Comparison of ENCODE assay signal across 20 cellular contexts in genomic region chr1:228323401-228323800, GRCh38.
DNase-seq lines count a peak whose midpoint lies in the region; ATAC-seq and TF ChIP-seq lines count a peak whose summit lies in the region.
"Had no signal": no experiment of that assay in that cellular context is flagged by ENCODE, and none has a peak within 500 bp of the region (broad histone marks: within the 10 kb centered on the region; RNA-seq: fewer than 3 reads in every experiment).

No MANE protein-coding gene starts in this region.

- peaks cover 83% of the 10 kb centered on the region for H3K36me3 ChIP-seq in left ventricle myocardium inferior
- H3K36me3 ChIP-seq in upper lobe of left lung, result peaks cover 0 to 63% (median 45%) of the 10 kb centered on the region in 4 donors
- no peaks in the 10 kb centered on the region for H3K36me3 ChIP-seq in hepatocyte (replicated peaks; ENCODE audit: insufficient read depth, low read depth)

- no peak for TF ChIP-seq EP300 in upper lobe of left lung (IDR thresholded peaks at IDR 0.05)

- TF ChIP-seq CTCF in left ventricle myocardium inferior (IDR thresholded peaks at IDR 0.05; ENCODE audit: borderline replicate concordance) (no peak), osteocyte (IDR thresholded peaks at IDR 0.05) (no peak), upper lobe of left lung (IDR thresholded peaks at IDR 0.05) (no peak), hepatocyte (IDR thresholded peaks at IDR 0.05; ENCODE audit: poor library complexity) (no peak)

- peaks cover 4% of the 10 kb centered on the region for H3K9me3 Mint-ChIP-seq in osteocyte (ENCODE audit: unreplicated experiment)
- H3K9me3 Mint-ChIP-seq in activated T-cell treated with anti-CD3 and anti-CD28 coated beads, Interleukin-2, amount 50 U/mL, for 24 hours, result no peaks in the 10 kb centered on the region

- no peaks in the 10 kb centered on the region for H3K9me2 ChIP-seq in hepatocyte (replicated peaks; ENCODE audit: insufficient read depth)

- no peaks in the 10 kb centered on the region for H3K27me3 Mint-ChIP-seq in osteocyte (ENCODE audit: unreplicated experiment)
- H3K27me3 Mint-ChIP-seq in activated T-cell treated with anti-CD3 and anti-CD28 coated beads, Interleukin-2, amount 50 U/mL, for 24 hours, result no peaks in the 10 kb centered on the region
- H3K27me3 Mint-ChIP-seq: B cell had no signal

- H3K4me1 Mint-ChIP-seq in osteocyte (ENCODE audit: unreplicated experiment), result no peaks in the 10 kb centered on the region
- no peaks in the 10 kb centered on the region for H3K4me1 Mint-ChIP-seq in activated T-cell treated with anti-CD3 and anti-CD28 coated beads, Interleukin-2, amount 50 U/mL, for 24 hours (ENCODE audit: low read depth)
- H3K4me1 Mint-ChIP-seq: B cell, CD14-positive monocyte had no signal

- intact Hi-C loops in Right ventricle myocardium superior (cut with DNase I), result no loop called here
- intact Hi-C loops in left ventricle myocardium inferior (cut with micrococcal nuclease), result no loop called here

- no peak overlapping the region for H3K4me3 Mint-ChIP-seq in osteocyte (ENCODE audit: unreplicated experiment)
- H3K4me3 Mint-ChIP-seq in activated T-cell treated with anti-CD3 and anti-CD28 coated beads, Interleukin-2, amount 50 U/mL, for 24 hours, result no peak overlapping the region
- H3K4me3 Mint-ChIP-seq: B cell, CD14-positive monocyte had no signal

- H3K36me3 Mint-ChIP-seq in osteocyte (ENCODE audit: unreplicated experiment), result peaks cover 3% of the 10 kb centered on the region
- H3K36me3 Mint-ChIP-seq in activated T-cell treated with anti-CD3 and anti-CD28 coated beads, Interleukin-2, amount 50 U/mL, for 24 hours (ENCODE audit: low read depth), result peaks cover 45% of the 10 kb centered on the region
- H3K36me3 Mint-ChIP-seq: CD14-positive monocyte had no signal

- peaks cover 17% of the 10 kb centered on the region for H3K9me3 ChIP-seq in left ventricle myocardium inferior (replicated peaks)
- peaks cover 0 to 7% (median 6%) of the 10 kb centered on the region in 4 donors for H3K9me3 ChIP-seq in upper lobe of left lung
- H3K9me3 ChIP-seq in hepatocyte (ENCODE audit: low read depth), result no peaks in the 10 kb centered on the region

- H3K4me3 ChIP-seq in left ventricle myocardium inferior (no peak overlapping the region), upper lobe of left lung (no peak overlapping the region), hepatocyte (no peak overlapping the region)
- H3K4me3 ChIP-seq: A549 had no signal

- peaks cover 18% of the 10 kb centered on the region for H3K4me1 ChIP-seq in left ventricle myocardium inferior
- no peaks in the 10 kb centered on the region for H3K4me1 ChIP-seq in upper lobe of left lung
- no peaks in the 10 kb centered on the region for H3K4me1 ChIP-seq in hepatocyte (ENCODE audit: insufficient read depth)
- H3K4me1 ChIP-seq: A549 had no signal

- ATAC-seq in Right ventricle myocardium superior (ENCODE audit: poor library complexity) (no peak), upper lobe of left lung (ENCODE audit: low FRiP score in 2 of 2) (no peak)
- ATAC-seq: A549, HCT116 had no signal

- no peak for TF ChIP-seq POLR2A in upper lobe of left lung (IDR thresholded peaks at IDR 0.05)

- WGBS in upper lobe of left lung, 2 donors, result 90 to 97% methylated on average over 4 to 9 of the region's 9 CpGs
- WGBS in hepatocyte (ENCODE audit: low lambda C conversion rate, missing lambda C conversion rate), result 97% methylated on average over 9 of the region's 9 CpGs

- no peak overlapping the region for H3K27ac ChIP-seq in left ventricle myocardium inferior (replicated peaks)
- no peak overlapping the region for H3K27ac ChIP-seq in upper lobe of left lung
- H3K27ac ChIP-seq in hepatocyte, result no peak overlapping the region
- H3K27ac ChIP-seq: A549 had no signal

- no peak overlapping the region for H3K27ac Mint-ChIP-seq in osteocyte (ENCODE audit: unreplicated experiment)
- H3K27ac Mint-ChIP-seq in activated T-cell treated with anti-CD3 and anti-CD28 coated beads, Interleukin-2, amount 50 U/mL, for 24 hours, result no peak overlapping the region
- H3K27ac Mint-ChIP-seq: B cell, CD14-positive monocyte had no signal

- H3K27me3 ChIP-seq in left ventricle myocardium inferior (ENCODE audit: low read depth), result no peaks in the 10 kb centered on the region
- no peaks in the 10 kb centered on the region for H3K27me3 ChIP-seq in upper lobe of left lung
- no peaks in the 10 kb centered on the region for H3K27me3 ChIP-seq in hepatocyte

- no peaks in the 10 kb centered on the region for H3K79me2 ChIP-seq in hepatocyte

- DNase-seq in Right ventricle myocardium superior (peak; percentile 24), left ventricle myocardium inferior (no peak), islet precursor cell (peak; percentile 36), osteocyte (ENCODE audit: extremely low spot score, unreplicated experiment) (peak; percentile 73), upper lobe of left lung (peak; percentile 15 to 41), hepatocyte (ENCODE audit: low spot score) (no peak)
- no peak for DNase-seq in activated T-cell treated with anti-CD3 and anti-CD28 coated beads, Interleukin-2, amount 50 U/mL, for 24 hours
- no peak for DNase-seq in activated naive CD4-positive, alpha-beta T cell treated with Interleukin-2 at 50 U/mL for 16 hours
- DNase-seq: DMS53, GDM1, Kasumi-1, NCI-H1694 treated with DMSO at 0.1 percent for 48 hours, NCI-H2081 treated with DMSO at 0.1 percent for 48 hours, NCI-H2171 treated with DMSO at 0.1 percent for 48 hours, NCI-H524 treated with DMSO at 0.1 percent for 48 hours, SHP77 had no signal

- H2AFZ ChIP-seq in hepatocyte, result no peak overlapping the region

- H3K4me2 ChIP-seq in hepatocyte, result no peak overlapping the region
- H3K4me2 ChIP-seq: A549 had no signal

- H4K20me1 ChIP-seq in hepatocyte (ENCODE audit: insufficient read depth, poor library complexity, severe bottlenecking), result no peaks in the 10 kb centered on the region

Comparison
In these comparisons a context has a peak if more than half of its experiments do, and no peak if none do; other contexts are left out.
1. DNase-seq: peak in Right ventricle myocardium superior (single experiment), islet precursor cell (single experiment), osteocyte (single experiment) and upper lobe of left lung (2 of 2); none in left ventricle myocardium inferior (single experiment), activated T-cell treated with anti-CD3 and anti-CD28 coated beads, Interleukin-2, amount 50 U/mL, for 24 hours (single experiment), activated naive CD4-positive, alpha-beta T cell treated with Interleukin-2 at 50 U/mL for 16 hours (single experiment) and hepatocyte (single experiment).